8 cellular contexts compared by ENCODE assay signal in genomic region chr5:88792144-88792840, GRCh38.
DNase-seq lines count a peak whose midpoint lies in the region; ATAC-seq lines count a peak whose summit lies in the region.
"Had no signal": no experiment of that assay in that cellular context is flagged by ENCODE, and none has a peak within 500 bp of the region (broad histone marks: within the 10 kb centered on the region; RNA-seq: fewer than 3 reads in every experiment).

No MANE protein-coding gene starts in this region.

- DNase-seq in SJSA1 (ENCODE audit: low read depth in 1 of 2, low spot score in 2 of 2) (peak in 1 of 2 experiments; percentile 22), T1000 (lab: John Stamatoyannopoulos, UW) (no peak)
- DNase-seq in stimulated activated effector memory CD8-positive, alpha-beta T cell treated with anti-CD3 and anti-CD28 coated beads, Interleukin-12 subunit alpha, Interleukin-12 subunit beta, amount 100 ng/mL, for 72 hours (ENCODE audit: low spot score in 2 of 2) = no peak
- DNase-seq in stimulated activated CD4-positive, alpha-beta T cell treated with anti-CD3 and anti-CD28 coated beads, Interleukin-1b, Interleukin-23, amount 100 ng/mL, for 48 hours = no peak

- no peak overlapping the region for H3K4me3 ChIP-seq in SJSA1
- H3K4me3 ChIP-seq: neural progenitor cell had no signal

- no peaks in the 10 kb centered on the region for H3K27me3 ChIP-seq in SJSA1 (replicated peaks)
- H3K27me3 ChIP-seq: neural progenitor cell had no signal

- ATAC-seq in GM19397 (IDR thresholded peaks at IDR 0.05; ENCODE audit: unreplicated experiment) = peak; percentile 74
- ATAC-seq in HG02970 (IDR thresholded peaks at IDR 0.05; ENCODE audit: low FRiP score, unreplicated experiment) = peak; percentile 68
- ATAC-seq in stimulated activated memory B cell treated with anti-CD40 and anti-IgM and Interleukin-4, amounts not matched to agents 10 μg/mL and 1 μg/mL and 100 μg/mL, for 72 hours = no peak
- no peak for ATAC-seq in stimulated activated effector memory CD8-positive, alpha-beta T cell treated with anti-CD3 and anti-CD28 coated beads, Interleukin-12 subunit alpha, Interleukin-12 subunit beta, amount 100 ng/mL, for 72 hours

- no peaks in the 10 kb centered on the region for H3K9me3 ChIP-seq in SJSA1 (replicated peaks)

- peaks cover 5% of the 10 kb centered on the region; the same call in 1 of the 2 replicates for H3K36me3 ChIP-seq in SJSA1
- H3K36me3 ChIP-seq: neural progenitor cell had no signal

- peak overlapping the region; percentile 18 for H3K27ac Mint-ChIP-seq in stimulated activated memory B cell treated with anti-CD40 and anti-IgM and Interleukin-4, amounts not matched to agents 10 μg/mL and 1 μg/mL and 100 μg/mL, for 72 hours
- no peak overlapping the region for H3K27ac Mint-ChIP-seq in stimulated activated effector memory CD8-positive, alpha-beta T cell treated with anti-CD3 and anti-CD28 coated beads, Interleukin-12 subunit alpha, Interleukin-12 subunit beta, amount 100 ng/mL, for 72 hours
- H3K27ac Mint-ChIP-seq: neural progenitor cell had no signal

- H3K27me3 Mint-ChIP-seq in stimulated activated memory B cell treated with anti-CD40 and anti-IgM and Interleukin-4, amounts not matched to agents 10 μg/mL and 1 μg/mL and 100 μg/mL, for 72 hours = no peaks in the 10 kb centered on the region

- peaks cover 56% of the 10 kb centered on the region for H3K36me3 Mint-ChIP-seq in stimulated activated memory B cell treated with anti-CD40 and anti-IgM and Interleukin-4, amounts not matched to agents 10 μg/mL and 1 μg/mL and 100 μg/mL, for 72 hours
- no peaks in the 10 kb centered on the region for H3K36me3 Mint-ChIP-seq in stimulated activated effector memory CD8-positive, alpha-beta T cell treated with anti-CD3 and anti-CD28 coated beads, Interleukin-12 subunit alpha, Interleukin-12 subunit beta, amount 100 ng/mL, for 72 hours
- H3K36me3 Mint-ChIP-seq: neural progenitor cell had no signal

- peaks cover 63% of the 10 kb centered on the region for H3K4me1 Mint-ChIP-seq in stimulated activated memory B cell treated with anti-CD40 and anti-IgM and Interleukin-4, amounts not matched to agents 10 μg/mL and 1 μg/mL and 100 μg/mL, for 72 hours
- no peaks in the 10 kb centered on the region for H3K4me1 Mint-ChIP-seq in stimulated activated effector memory CD8-positive, alpha-beta T cell treated with anti-CD3 and anti-CD28 coated beads, Interleukin-12 subunit alpha, Interleukin-12 subunit beta, amount 100 ng/mL, for 72 hours

- peak overlapping the region; percentile 18 for H3K27ac ChIP-seq in SJSA1
- H3K27ac ChIP-seq: neural progenitor cell had no signal

- no peak overlapping the region for H3K4me3 Mint-ChIP-seq in stimulated activated memory B cell treated with anti-CD40 and anti-IgM and Interleukin-4, amounts not matched to agents 10 μg/mL and 1 μg/mL and 100 μg/mL, for 72 hours
- H3K4me3 Mint-ChIP-seq in stimulated activated effector memory CD8-positive, alpha-beta T cell treated with anti-CD3 and anti-CD28 coated beads, Interleukin-12 subunit alpha, Interleukin-12 subunit beta, amount 100 ng/mL, for 72 hours = no peak overlapping the region
- H3K4me3 Mint-ChIP-seq: neural progenitor cell had no signal

- H3K4me1 ChIP-seq in SJSA1 (replicated peaks) = peaks cover 14% of the 10 kb centered on the region
- H3K4me1 ChIP-seq: neural progenitor cell had no signal

- H3K9me3 Mint-ChIP-seq in stimulated activated memory B cell treated with anti-CD40 and anti-IgM and Interleukin-4, amounts not matched to agents 10 μg/mL and 1 μg/mL and 100 μg/mL, for 72 hours = peaks cover 10% of the 10 kb centered on the region
- H3K9me3 Mint-ChIP-seq in stimulated activated effector memory CD8-positive, alpha-beta T cell treated with anti-CD3 and anti-CD28 coated beads, Interleukin-12 subunit alpha, Interleukin-12 subunit beta, amount 100 ng/mL, for 72 hours = peaks cover 6% of the 10 kb centered on the region

Comparison
In these comparisons a context has a peak if more than half of its experiments do, and no peak if none do; other contexts are left out.
1. ATAC-seq: peak in GM19397 (single experiment) and HG02970 (single experiment); none in stimulated activated memory B cell treated with anti-CD40 and anti-IgM and Interleukin-4, amounts not matched to agents 10 μg/mL and 1 μg/mL and 100 μg/mL, for 72 hours (single experiment) and stimulated activated effector memory CD8-positive, alpha-beta T cell treated with anti-CD3 and anti-CD28 coated beads, Interleukin-12 subunit alpha, Interleukin-12 subunit beta, amount 100 ng/mL, for 72 hours (single experiment).